1 cellular context compared by ENCODE assay signal in the genomic region with DNA sequence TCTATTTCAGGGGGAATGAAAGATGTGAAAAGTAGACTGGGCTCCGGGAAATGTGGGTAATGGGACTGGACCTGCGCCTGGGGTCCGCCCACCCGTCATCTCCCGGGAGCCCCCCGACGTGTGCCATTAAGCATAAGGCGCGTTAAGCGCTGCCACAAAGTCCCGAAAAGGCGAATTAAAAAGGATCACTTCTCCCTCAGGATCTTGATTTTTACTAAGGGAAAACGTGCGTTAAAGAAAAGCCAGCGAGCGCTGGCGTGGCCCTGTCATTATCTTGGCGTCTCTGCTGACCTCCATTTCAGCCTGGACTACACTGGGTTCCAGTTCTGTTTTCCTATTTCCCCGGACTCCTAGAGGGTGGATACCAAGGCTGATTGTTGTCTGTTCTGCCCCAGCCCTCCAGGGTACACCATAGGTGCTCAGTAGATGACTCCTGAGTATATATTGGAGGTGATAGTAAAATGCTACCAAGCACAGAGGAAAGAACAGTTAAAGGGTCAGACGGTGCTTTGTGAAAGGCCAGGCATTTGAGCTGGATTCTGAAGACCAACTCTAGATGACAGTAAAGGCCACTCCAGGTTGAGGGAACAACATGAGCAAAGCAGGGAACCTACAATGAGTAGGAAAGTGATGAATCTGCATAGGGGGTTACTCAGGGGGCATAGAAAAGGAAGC.
TF ChIP-seq lines count a peak whose summit lies in the region.

No MANE protein-coding gene starts in this region.

TF ChIP-seq in K562, 482 proteins besides CTCF, POLR2A, EP300 and RAD21 (continued from another document):
- TF ChIP-seq, protein P1, sequence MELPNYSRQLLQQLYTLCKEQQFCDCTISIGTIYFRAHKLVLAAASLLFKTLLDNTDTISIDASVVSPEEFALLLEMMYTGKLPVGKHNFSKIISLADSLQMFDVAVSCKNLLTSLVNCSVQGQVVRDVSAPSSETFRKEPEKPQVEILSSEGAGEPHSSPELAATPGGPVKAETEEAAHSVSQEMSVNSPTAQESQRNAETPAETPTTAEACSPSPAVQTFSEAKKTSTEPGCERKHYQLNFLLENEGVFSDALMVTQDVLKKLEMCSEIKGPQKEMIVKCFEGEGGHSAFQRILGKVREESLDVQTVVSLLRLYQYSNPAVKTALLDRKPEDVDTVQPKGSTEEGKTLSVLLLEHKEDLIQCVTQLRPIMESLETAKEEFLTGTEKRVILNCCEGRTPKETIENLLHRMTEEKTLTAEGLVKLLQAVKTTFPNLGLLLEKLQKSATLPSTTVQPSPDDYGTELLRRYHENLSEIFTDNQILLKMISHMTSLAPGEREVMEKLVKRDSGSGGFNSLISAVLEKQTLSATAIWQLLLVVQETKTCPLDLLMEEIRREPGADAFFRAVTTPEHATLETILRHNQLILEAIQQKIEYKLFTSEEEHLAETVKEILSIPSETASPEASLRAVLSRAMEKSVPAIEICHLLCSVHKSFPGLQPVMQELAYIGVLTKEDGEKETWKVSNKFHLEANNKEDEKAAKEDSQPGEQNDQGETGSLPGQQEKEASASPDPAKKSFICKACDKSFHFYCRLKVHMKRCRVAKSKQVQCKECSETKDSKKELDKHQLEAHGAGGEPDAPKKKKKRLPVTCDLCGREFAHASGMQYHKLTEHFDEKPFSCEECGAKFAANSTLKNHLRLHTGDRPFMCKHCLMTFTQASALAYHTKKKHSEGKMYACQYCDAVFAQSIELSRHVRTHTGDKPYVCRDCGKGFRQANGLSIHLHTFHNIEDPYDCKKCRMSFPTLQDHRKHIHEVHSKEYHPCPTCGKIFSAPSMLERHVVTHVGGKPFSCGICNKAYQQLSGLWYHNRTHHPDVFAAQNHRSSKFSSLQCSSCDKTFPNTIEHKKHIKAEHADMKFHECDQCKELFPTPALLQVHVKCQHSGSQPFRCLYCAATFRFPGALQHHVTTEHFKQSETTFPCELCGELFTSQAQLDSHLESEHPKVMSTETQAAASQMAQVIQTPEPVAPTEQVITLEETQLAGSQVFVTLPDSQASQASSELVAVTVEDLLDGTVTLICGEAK (IDR thresholded peaks at IDR 0.05), result 0 out of 2 replicates have a peak, but pooled peaks have one; percentile 11
- TF ChIP-seq, protein P1 (CRISPR knock-in tag; IDR thresholded peaks at IDR 0.05), result no peak
- no peak for TF ChIP-seq IRF2 (CRISPR knock-in tag; IDR thresholded peaks at IDR 0.05)
- peak; percentile 24 for TF ChIP-seq KDM5B (IDR thresholded peaks at IDR 0.05; ENCODE audit: insufficient replicate concordance, low read depth, low read length)
- TF ChIP-seq MBD2 (IDR thresholded peaks at IDR 0.05; ENCODE audit: borderline replicate concordance, low read depth), result no peak
- TF ChIP-seq ARID3A (IDR thresholded peaks at IDR 0.05; ENCODE audit: borderline replicate concordance, low read depth, low read length), result no peak
- TF ChIP-seq SUPT5H (IDR thresholded peaks at IDR 0.05), result no peak
- TF ChIP-seq ELF4 (CRISPR knock-in tag; IDR thresholded peaks at IDR 0.05), result 0 out of 2 replicates have a peak, but pooled peaks have one; percentile 26
- no peak for TF ChIP-seq SPI1 (IDR thresholded peaks at IDR 0.05; ENCODE audit: borderline replicate concordance, low read depth, low read length)
- TF ChIP-seq ZNF184 (CRISPR knock-in tag; IDR thresholded peaks at IDR 0.05), result no peak
